Comparison of ENCODE assay signal across 20 cellular contexts in genomic region chr2:110124038-110124825, GRCh38. TPM values are rescaled to one million over a fixed set of nuclear protein-coding genes. Genes with fewer than 3 reads are reported as not detected.
A peak's percentile ranks its signal among the peaks of the same experiment; 100 is the strongest.
DNase-seq lines count a peak whose midpoint lies in the region; ATAC-seq, FAIRE-seq and TF ChIP-seq lines count a peak whose summit lies in the region.
"Had no signal": no experiment of that assay in that cellular context is flagged by ENCODE, and none has a peak within 500 bp of the region (broad histone marks: within the 10 kb centered on the region; RNA-seq: fewer than 3 reads in every experiment).

No MANE protein-coding gene starts in this region.

- no peaks in the 10 kb centered on the region for H3K36me3 Mint-ChIP-seq in activated naive CD4-positive, alpha-beta T cell treated with anti-CD3 and anti-CD28 coated beads, Interleukin-2, amount 10 ng/mL, durations not matched to agents 7 days and 5 days
- H3K36me3 Mint-ChIP-seq: CD4-positive, alpha-beta memory T cell had no signal

- H3K4me1 ChIP-seq in HepG2 (ENCODE audit: insufficient read depth, low read length) (peaks cover 39% of the 10 kb centered on the region), right lobe of liver (no peaks in the 10 kb centered on the region), lower lobe of right lung (peaks cover 9% of the 10 kb centered on the region), right atrium auricular region (no peaks in the 10 kb centered on the region)
- H3K4me1 ChIP-seq: BE2C, SJCRH30 had no signal

- TF ChIP-seq RAD21 in HepG2 (CRISPR knock-in tag; IDR thresholded peaks at IDR 0.05): no peak

- no peaks in the 10 kb centered on the region for H4K20me1 ChIP-seq in HepG2 (ENCODE audit: insufficient read depth, low read length)

- POLR2A ChIA-PET in HepG2 (lab: Yijun Ruan, JAX): no interaction called here
- POLR2A ChIA-PET in GM10248 (lab: Yijun Ruan, JAX): no interaction called here

- BruUV-seq in HepG2 (replicated peaks; lab: Mats Ljungman, UMichigan): no TSS peak

- WGBS in HepG2 (ENCODE audit: low lambda C conversion rate): 86% methylated on average over 4 of the region's 4 CpGs
- 43% methylated on average over 1 of the region's 4 CpGs for WGBS in right lobe of liver (ENCODE audit: insufficient coverage, low coverage, low lambda C conversion rate, missing lambda C conversion rate)

- H3K4me1 Mint-ChIP-seq in activated naive CD4-positive, alpha-beta T cell treated with anti-CD3 and anti-CD28 coated beads, Interleukin-2, amount 10 ng/mL, durations not matched to agents 7 days and 5 days: peaks cover 9% of the 10 kb centered on the region
- H3K4me1 Mint-ChIP-seq: CD4-positive, alpha-beta memory T cell had no signal

- H3K27ac ChIP-seq in HepG2 (ENCODE audit: extremely low read length, insufficient read depth, low read length) (no peak overlapping the region), right lobe of liver (no peak overlapping the region), lower lobe of right lung (no peak overlapping the region), right atrium auricular region (no peak overlapping the region)
- H3K27ac ChIP-seq: HL-60, RWPE1, SJCRH30 had no signal

- no peak for TF ChIP-seq POLR2A in HepG2 (IDR thresholded peaks at IDR 0.05; ENCODE audit: insufficient read depth in 1 of 2, low read depth in 2 of 2, low read length in 2 of 2)
- TF ChIP-seq POLR2A in right lobe of liver (IDR thresholded peaks at IDR 0.05): no peak

- no peaks in the 10 kb centered on the region for H3K79me2 ChIP-seq in HepG2 (ENCODE audit: insufficient read depth, low read length)

- intact Hi-C loops in HepG2 (cut with micrococcal nuclease; ENCODE audit: unreplicated experiment) (no loop called here), right lobe of liver (cut with DNase I) (no loop called here), lower lobe of right lung (cut with DNase I) (no loop called here)

- ATAC-seq in HepG2 (peak; percentile 69), right lobe of liver (no peak), lower lobe of right lung (peak; percentile 86 to 88)

- peaks cover 14% of the 10 kb centered on the region for H3K27me3 Mint-ChIP-seq in activated naive CD4-positive, alpha-beta T cell treated with anti-CD3 and anti-CD28 coated beads, Interleukin-2, amount 10 ng/mL, durations not matched to agents 7 days and 5 days

- no peaks in the 10 kb centered on the region for H3K27me3 ChIP-seq in HepG2 (ENCODE audit: control insufficient read depth in 1 of 2, insufficient read depth in 2 of 2, low read length in 2 of 2)
- H3K27me3 ChIP-seq in right lobe of liver: no peaks in the 10 kb centered on the region
- no peaks in the 10 kb centered on the region for H3K27me3 ChIP-seq in lower lobe of right lung (ENCODE audit: low read depth)
- H3K27me3 ChIP-seq in right atrium auricular region: no peaks in the 10 kb centered on the region
- H3K27me3 ChIP-seq: BE2C, MG63, SJCRH30 had no signal

- no peaks in the 10 kb centered on the region for H3K9me3 ChIP-seq in HepG2 (ENCODE audit: low read length)
- H3K9me3 ChIP-seq in right lobe of liver: no peaks in the 10 kb centered on the region
- H3K9me3 ChIP-seq in lower lobe of right lung: no peaks in the 10 kb centered on the region
- no peaks in the 10 kb centered on the region for H3K9me3 ChIP-seq in right atrium auricular region
- H3K9me3 ChIP-seq: BE2C, MG63, SJCRH30 had no signal

- no peak overlapping the region for H3K4me2 ChIP-seq in HepG2 (ENCODE audit: low read depth, low read length)

- no peak for FAIRE-seq in HepG2 (lab: Jason Lieb, UNC)
- FAIRE-seq: H1 had no signal

- H3K36me3 ChIP-seq in HepG2 (replicated peaks in 1 of 2; ENCODE audit: control insufficient read depth in 1 of 2, insufficient read depth in 2 of 2, low read length in 2 of 2) (no peaks in the 10 kb centered on the region), right lobe of liver (no peaks in the 10 kb centered on the region), lower lobe of right lung (no peaks in the 10 kb centered on the region), right atrium auricular region (no peaks in the 10 kb centered on the region)
- H3K36me3 ChIP-seq: BE2C, MG63, SJCRH30 had no signal

- CTCF ChIA-PET in HepG2 (lab: Yijun Ruan, JAX; ENCODE audit: low intra/inter-chr PET ratio, low total read pairs) (no interaction called here), GM10248 (lab: Yijun Ruan, JAX) (interaction anchor here (0.8 kb wide), 1 partner anchor 11 kb away, joined by 3 read pairs; no protein-coding TSS in a partner anchor)
- CTCF ChIA-PET in activated naive CD4-positive, alpha-beta T cell treated with anti-CD3 and anti-CD28 coated beads, Interleukin-2, amount 10 ng/mL, durations not matched to agents 7 days and 5 days (lab: Charles Lee): no interaction called here

- TF ChIP-seq CTCF in HepG2 (CRISPR knock-in tag; IDR thresholded peaks at IDR 0.05): 0 out of 2 replicates have a peak, but pooled peaks have one; percentile 18
- no peak for TF ChIP-seq CTCF in right lobe of liver (IDR thresholded peaks at IDR 0.05)
- TF ChIP-seq CTCF in lower lobe of right lung (IDR thresholded peaks at IDR 0.05): no peak
- no peak for TF ChIP-seq CTCF in right atrium auricular region (IDR thresholded peaks at IDR 0.05)
- TF ChIP-seq CTCF in GM10248 (IDR thresholded peaks at IDR 0.05; ENCODE audit: control extremely low read depth, extremely low read depth, low read depth, missing control alignments): no peak

- in situ Hi-C loops in HepG2 (cut with HindIII; ENCODE audit: extremely low pct_ligation_motif_present, low pct_unique_long_range_greater_than_20kb): no loop called here

- H3K9ac ChIP-seq in HepG2 (ENCODE audit: insufficient read depth, low read depth, low read length): no peak overlapping the region

- H3K9me3 Mint-ChIP-seq in activated naive CD4-positive, alpha-beta T cell treated with anti-CD3 and anti-CD28 coated beads, Interleukin-2, amount 10 ng/mL, durations not matched to agents 7 days and 5 days: no peaks in the 10 kb centered on the region
- H3K9me3 Mint-ChIP-seq: CD4-positive, alpha-beta memory T cell; HFFc6 had no signal

- DNase-seq in HepG2 (ENCODE audit: low spot score): no peak
- DNase-seq in right lobe of liver: no peak
- DNase-seq in NCI-H510A treated with DMSO at 0.1 percent for 48 hours (lab: John Stamatoyannopoulos, UW): peak; percentile 30
- peak; percentile 62 for DNase-seq in lower lobe of right lung
- no peak for DNase-seq in activated naive CD4-positive, alpha-beta T cell treated with anti-CD3 and anti-CD28 coated beads, Interleukin-2, amount 10 ng/mL, durations not matched to agents 7 days and 5 days
- DNase-seq in right atrium auricular region (ENCODE audit: low spot score): no peak
- no peak for DNase-seq in GM10248 (ENCODE audit: extremely low spot score)
- DNase-seq: BE2C; CD4-positive, alpha-beta memory T cell; GF-D8; HFFc6; KBM-7; MG63; NCI-H1105; NCI-H1694 treated with DMSO at 0.1 percent for 48 hours; NCI-H446 treated with DMSO at 0.1 percent for 48 hours; SJCRH30 had no signal

- TF ChIP-seq EP300 in HepG2 (IDR thresholded peaks at IDR 0.05; ENCODE audit: low read depth in 2 of 2, low read length in 2 of 2): no peak
- no peak for TF ChIP-seq EP300 in HepG2 (CRISPR knock-in tag; IDR thresholded peaks at IDR 0.05; ENCODE audit: borderline replicate concordance)

- H3K4me3 Mint-ChIP-seq in activated naive CD4-positive, alpha-beta T cell treated with anti-CD3 and anti-CD28 coated beads, Interleukin-2, amount 10 ng/mL, durations not matched to agents 7 days and 5 days: no peak overlapping the region
- H3K4me3 Mint-ChIP-seq: CD4-positive, alpha-beta memory T cell had no signal

- H2AFZ ChIP-seq in HepG2 (ENCODE audit: low read length): no peak overlapping the region

- H3K27ac Mint-ChIP-seq in activated naive CD4-positive, alpha-beta T cell treated with anti-CD3 and anti-CD28 coated beads, Interleukin-2, amount 10 ng/mL, durations not matched to agents 7 days and 5 days: no peak overlapping the region
- H3K27ac Mint-ChIP-seq: CD4-positive, alpha-beta memory T cell had no signal

- H3K4me3 ChIP-seq in HepG2 (replicated peaks in 1 of 3; ENCODE audit: insufficient read depth in 1 of 3, low read depth in 2 of 3, low read length in 3 of 3) (no peak overlapping the region), right lobe of liver (no peak overlapping the region), lower lobe of right lung (no peak overlapping the region), right atrium auricular region (no peak overlapping the region)
- H3K4me3 ChIP-seq: MG63, SJCRH30 had no signal

TF ChIP-seq in HepG2, 621 proteins besides CTCF, POLR2A, EP300 and RAD21 (continues in another document):
- peak; percentile 33 for TF ChIP-seq STAG1 (CRISPR knock-in tag; IDR thresholded peaks at IDR 0.05)

RNA-seq across cellular contexts. Expression of gene MALL, which starts 8.6 kb away (rescaled TPM):
- not detected in 2 replicates for total RNA-seq in HepG2 (2016; rRNA removed; fragmentation: Illumina TruSeq; extraction: Trizol)
- total RNA-seq in HepG2 (2016; cell fraction: cytosol; rRNA removed; fragmentation: Illumina TruSeq; extraction: Trizol; ENCODE audit: low read depth): not detected in 2 replicates
- total RNA-seq in HepG2 (2016; cell fraction: insoluble cytoplasmic fraction; rRNA removed; fragmentation: Illumina TruSeq; extraction: Trizol): not detected in 2 replicates
- total RNA-seq in HepG2 (2016; cell fraction: membrane; rRNA removed; fragmentation: Illumina TruSeq; extraction: Trizol): not detected in 2 replicates
- not detected in 2 replicates for total RNA-seq in HepG2 (2016; cell fraction: nucleus; rRNA removed; fragmentation: Illumina TruSeq; extraction: Trizol)
- polyA plus RNA-seq in HepG2 (2011; rRNA removed): not detected in 2 replicates
- polyA plus RNA-seq in HepG2 (2011; cell fraction: cytosol; rRNA removed): not detected in 2 replicates
- polyA plus RNA-seq in HepG2 (2011; cell fraction: nucleus; rRNA removed): not detected in 2 replicates
- polyA plus RNA-seq in HepG2 (2012): not detected in 2 replicates
- not detected in 2 replicates for polyA plus RNA-seq in HepG2 (2016; cell fraction: cytosol; fragmentation: Illumina TruSeq; extraction: Trizol; ENCODE audit: low read depth)
- polyA plus RNA-seq in HepG2 (2016; cell fraction: insoluble cytoplasmic fraction; fragmentation: Illumina TruSeq; extraction: Trizol; ENCODE audit: low read depth): not detected in 2 replicates
- polyA plus RNA-seq in HepG2 (2016; cell fraction: membrane; fragmentation: Illumina TruSeq; extraction: Trizol; ENCODE audit: low read depth): not detected in 2 replicates
- not detected in 2 replicates for polyA plus RNA-seq in HepG2 (2016; cell fraction: nucleus; fragmentation: Illumina TruSeq; extraction: Trizol; ENCODE audit: insufficient read depth, low read depth)
- not detected in 2 replicates for polyA minus RNA-seq in HepG2 (2011; rRNA and poly(A)+ RNA removed; ENCODE audit: low replicate concordance)
- not detected in 2 replicates for polyA minus RNA-seq in HepG2 (2011; cell fraction: cytosol; rRNA and poly(A)+ RNA removed)
- polyA minus RNA-seq in HepG2 (2011; cell fraction: nucleus; rRNA and poly(A)+ RNA removed): not detected in 2 replicates
- 1 to 10 TPM; 1.1 to 3.1 (median 2.2) TPM for total RNA-seq in right lobe of liver
- 82.7 TPM for total RNA-seq in lower lobe of right lung
- 10 to 100 TPM; 17.9 to 27.4 TPM for total RNA-seq in right atrium auricular region
- total RNA-seq: CD4-positive, alpha-beta memory T cell had no signal
- polyA plus RNA-seq: CD4-positive, alpha-beta memory T cell had no signal

Comparison
In these comparisons a context has a peak if more than half of its experiments do, and no peak if none do; other contexts are left out.
1. ATAC-seq: peak in HepG2 (single experiment) and lower lobe of right lung (2 of 2); none in right lobe of liver (0 of 4).
2. DNase-seq: peak in NCI-H510A treated with DMSO at 0.1 percent for 48 hours (single experiment) and lower lobe of right lung (single experiment); none in HepG2 (single experiment), right lobe of liver (0 of 3), activated naive CD4-positive, alpha-beta T cell treated with anti-CD3 and anti-CD28 coated beads, Interleukin-2, amount 10 ng/mL, durations not matched to agents 7 days and 5 days (single experiment), right atrium auricular region (single experiment) and GM10248 (single experiment).
3. RNA of gene MALL, which starts 8.6 kb away (total RNA-seq): 82.7 TPM in lower lobe of right lung (single experiment) and 17.9 to 27.4 TPM in right atrium auricular region; 1.1 to 3.1 TPM in right lobe of liver and not detected in HepG2; every median in the first group is over 4 times any median in the second.